ENCODE assay signal across 24 cellular contexts in the genomic region with DNA sequence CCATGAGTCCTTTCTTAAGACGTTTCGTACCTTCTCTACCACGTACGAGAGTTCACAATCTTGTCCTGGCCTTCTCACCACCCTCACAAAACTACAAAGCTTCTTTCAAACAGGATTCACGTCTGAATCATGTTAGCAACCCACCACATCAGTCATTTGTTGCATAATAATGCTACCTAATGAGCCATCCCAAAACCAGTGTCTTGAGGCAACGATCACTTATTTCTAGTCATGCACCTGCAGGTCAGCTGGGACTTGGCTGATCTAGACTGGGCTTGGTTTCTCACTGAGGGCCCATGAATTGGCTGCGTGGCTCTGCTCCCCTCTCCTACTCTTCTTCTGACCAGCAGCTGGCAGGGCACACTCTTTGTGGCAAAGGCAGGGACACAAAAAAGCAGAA.
"Had no signal": no experiment of that assay in that cellular context is flagged by ENCODE, and none has a peak within 500 bp of the region (broad histone marks: within the 10 kb centered on the region; RNA-seq: fewer than 3 reads in every experiment).

No MANE protein-coding gene starts in this region.

- H3K27me3 ChIP-seq: esophagus muscularis mucosa, gastrocnemius medialis, right lobe of liver, spleen, testis, tibial nerve, upper lobe of right lung, vagina had no signal

- H3K9ac ChIP-seq: parathyroid adenoma had no signal

- H3K4me1 ChIP-seq: lower lobe of right lung, parathyroid adenoma, testis, upper lobe of right lung had no signal

- DNase-seq: effector memory CD8-positive, alpha-beta T cell; gastrocnemius medialis; immature natural killer cell; left cardiac atrium; left ventricle myocardium inferior; lower lobe of right lung; midbrain; occipital lobe; retina; right lobe of liver; spleen; stimulated activated CD4-positive, alpha-beta T cell treated with anti-CD3 and anti-CD28 coated beads, Interleukin-15, amount 100 ng/mL, for 24 hours; stimulated activated CD4-positive, alpha-beta T cell treated with anti-CD3 and anti-CD28 coated beads, Interleukin-1b, Interleukin-23, amount 100 ng/mL, for 48 hours; stimulated activated CD4-positive, alpha-beta T cell treated with anti-CD3 and anti-CD28 coated beads, Interleukin-4, amount 100 ng/mL, for 24 hours; stimulated activated naive CD8-positive, alpha-beta T cell treated with anti-CD3 and anti-CD28 coated beads, Interleukin-15, amount 100 ng/mL, for 72 hours; testis; upper lobe of right lung had no signal

- FAIRE-seq: keratinocyte had no signal

- H3K9me3 ChIP-seq: esophagus muscularis mucosa, gastrocnemius medialis, lower lobe of right lung, prostate gland, right lobe of liver, testis, upper lobe of right lung, vagina had no signal

- H3K36me3 ChIP-seq: esophagus muscularis mucosa, gastrocnemius medialis, left ventricle myocardium inferior, lower lobe of right lung, prostate gland, right lobe of liver, spleen, tibial nerve, upper lobe of right lung, vagina had no signal

- H3K27ac ChIP-seq: epithelial cell of prostate, esophagus muscularis mucosa, gastrocnemius medialis, left ventricle myocardium inferior, lower lobe of right lung, parathyroid adenoma, prostate gland, right lobe of liver, spleen, testis, tibial nerve, upper lobe of right lung, vagina had no signal

- H3K4me3 ChIP-seq: esophagus muscularis mucosa, gastrocnemius medialis, left ventricle myocardium inferior, lower lobe of right lung, prostate gland, right lobe of liver, spleen, testis, tibial nerve, upper lobe of right lung, vagina had no signal
